In genomic region chr19:18662972-18663732, GRCh38 we compare ENCODE assay signal across 18 cellular contexts. TPM values are rescaled to one million over a fixed set of nuclear protein-coding genes. Genes with fewer than 3 reads are reported as not detected.
DNase-seq lines count a peak whose midpoint lies in the region; ATAC-seq and TF ChIP-seq lines count a peak whose summit lies in the region.
"Had no signal": no experiment of that assay in that cellular context is flagged by ENCODE, and none has a peak within 500 bp of the region (broad histone marks: within the 10 kb centered on the region; RNA-seq: fewer than 3 reads in every experiment).

No MANE protein-coding gene starts in this region.

- no peak overlapping the region for H2AFZ ChIP-seq in neuronal stem cell (ENCODE audit: low read length)
- H2AFZ ChIP-seq in Karpas-422 (ENCODE audit: low read length) = no peak overlapping the region

- peaks cover 4% of the 10 kb centered on the region for H3K79me1 ChIP-seq in neuronal stem cell (ENCODE audit: low read depth, low read length)

- H3K27me3 ChIP-seq in right atrium auricular region (no peaks in the 10 kb centered on the region), neuronal stem cell (ENCODE audit: control insufficient read depth in 3 of 3, insufficient read depth in 3 of 3, low read depth in 1 of 3, low read length in 3 of 3) (no peaks in the 10 kb centered on the region), Karpas-422 (ENCODE audit: low read length) (no peaks in the 10 kb centered on the region)
- H3K27me3 ChIP-seq: colonic mucosa, thyroid gland had no signal

- H3K4me3 ChIP-seq in right atrium auricular region = no peak overlapping the region
- peak overlapping the region; percentile 22 for H3K4me3 ChIP-seq in coronary artery
- peak overlapping the region in 1 of 2 donors; percentile 39 for H3K4me3 ChIP-seq in neuronal stem cell (ENCODE audit: low read length in 2 of 2)
- no peak overlapping the region for H3K4me3 ChIP-seq in Karpas-422 (ENCODE audit: low read length)
- H3K4me3 ChIP-seq: colonic mucosa, thyroid gland had no signal

- H3K4me2 ChIP-seq in neuronal stem cell (ENCODE audit: insufficient read depth, low read length, poor library complexity, severe bottlenecking) (peak overlapping the region; percentile 13), Karpas-422 (ENCODE audit: low read depth, low read length, poor library complexity, severe bottlenecking) (no peak overlapping the region)

- H4K20me1 ChIP-seq in Karpas-422 (ENCODE audit: insufficient read depth, low read depth, low read length) = peaks cover 18% of the 10 kb centered on the region; the same call in 1 of the 2 replicates

- H3K9me3 ChIP-seq in right atrium auricular region (no peaks in the 10 kb centered on the region), neuronal stem cell (replicated peaks in 1 of 2; ENCODE audit: control insufficient read depth in 2 of 2, insufficient read depth in 1 of 2, low read depth in 1 of 2, low read length in 2 of 2) (peaks cover 0 to 2% of the 10 kb centered on the region in 2 donors), Karpas-422 (ENCODE audit: low read length) (no peaks in the 10 kb centered on the region)
- H3K9me3 ChIP-seq: colonic mucosa, thyroid gland had no signal

- no peak overlapping the region for H3K23ac ChIP-seq in neuronal stem cell (ENCODE audit: low read depth, low read length, poor library complexity)

- ATAC-seq in left ventricle myocardium superior = no peak
- ATAC-seq: right cardiac atrium had no signal

- H3K9ac ChIP-seq in neuronal stem cell (ENCODE audit: low read depth, low read length, poor library complexity) (no peak overlapping the region), Karpas-422 (ENCODE audit: low read length) (no peak overlapping the region)

- peak overlapping the region; percentile 35 for H2BK120ac ChIP-seq in neuronal stem cell (ENCODE audit: low read depth, low read length)

- H2BK12ac ChIP-seq in neuronal stem cell (ENCODE audit: low read length) = no peak overlapping the region

- peaks cover 7% of the 10 kb centered on the region for H3K36me3 ChIP-seq in right atrium auricular region
- peaks cover 7 to 22% of the 10 kb centered on the region in 2 donors for H3K36me3 ChIP-seq in neuronal stem cell (replicated peaks in 1 of 2; ENCODE audit: control insufficient read depth in 2 of 2, insufficient read depth in 2 of 2, low read length in 2 of 2)
- peaks cover 4% of the 10 kb centered on the region; the same call in 1 of the 2 replicates for H3K36me3 ChIP-seq in Karpas-422 (ENCODE audit: insufficient read depth, low read length)
- H3K36me3 ChIP-seq: colonic mucosa had no signal

- H3K4ac ChIP-seq in neuronal stem cell (ENCODE audit: low read length) = no peak overlapping the region

- no peak overlapping the region for H4K8ac ChIP-seq in neuronal stem cell (ENCODE audit: low read depth, low read length)

- peak overlapping the region; percentile 5 for H3K18ac ChIP-seq in neuronal stem cell (ENCODE audit: low read length)

- no peaks in the 10 kb centered on the region for H3K9me2 ChIP-seq in Karpas-422 (replicated peaks; ENCODE audit: insufficient read depth, low read length)

- WGBS in neuronal stem cell (ENCODE audit: extremely low coverage in 2 of 2, insufficient read length in 2 of 2, insufficient replicate concordance in 1 of 2), 2 donors = no CpG with 5 or more reads among the region's 15 CpGs

- H4K91ac ChIP-seq in neuronal stem cell (ENCODE audit: low read depth, low read length, poor library complexity) = no peak overlapping the region

- H3K79me2 ChIP-seq in Karpas-422 (ENCODE audit: low read length) = no peaks in the 10 kb centered on the region

- H2BK5ac ChIP-seq in neuronal stem cell (ENCODE audit: low read length) = no peak overlapping the region

- H2BK15ac ChIP-seq in neuronal stem cell (ENCODE audit: low read length) = no peak overlapping the region

- peaks cover 0 to 60% of the 10 kb centered on the region in 2 donors for H3K4me1 ChIP-seq in right atrium auricular region
- H3K4me1 ChIP-seq in neuronal stem cell (ENCODE audit: control insufficient read depth in 2 of 2, insufficient read depth in 1 of 2, low read depth in 1 of 2, low read length in 2 of 2) = peaks cover 12 to 21% of the 10 kb centered on the region in 2 donors
- peaks cover 64% of the 10 kb centered on the region for H3K4me1 ChIP-seq in Karpas-422 (ENCODE audit: low read length)
- H3K4me1 ChIP-seq: colonic mucosa had no signal

- TF ChIP-seq CTCF in right atrium auricular region (IDR thresholded peaks at IDR 0.05) (no peak), coronary artery (IDR thresholded peaks at IDR 0.05) (no peak)

- peak overlapping the region; percentile 41 for H2AK5ac ChIP-seq in neuronal stem cell (ENCODE audit: low read depth, low read length)

- H3K27ac ChIP-seq in right atrium auricular region = peak overlapping the region; percentile 21 to 35
- peak overlapping the region; percentile 98 for H3K27ac ChIP-seq in coronary artery
- H3K27ac ChIP-seq in neuronal stem cell (replicated peaks; ENCODE audit: low read length) = no peak overlapping the region
- no peak overlapping the region for H3K27ac ChIP-seq in Karpas-422 (ENCODE audit: low read length)
- H3K27ac ChIP-seq: colonic mucosa had no signal

- DNase-seq in right atrium auricular region (ENCODE audit: low spot score) = no peak
- DNase-seq in left ventricle myocardium superior = no peak
- peak; percentile 93 for DNase-seq in coronary artery (ENCODE audit: low spot score)
- no peak for DNase-seq in neuronal stem cell (ENCODE audit: low spot score)
- no peak for DNase-seq in Karpas-422
- no peak for DNase-seq in A172 (ENCODE audit: low spot score)
- DNase-seq in NCI-H1417 (lab: John Stamatoyannopoulos, UW) = no peak
- DNase-seq in activated effector memory CD4-positive, alpha-beta T cell treated with anti-CD3 and anti-CD28 coated beads, Interleukin-2, amount 50 U/mL, for 16 hours = no peak
- DNase-seq: 8988T; colonic mucosa; immature natural killer cell; NCI-H1436 treated with DMSO at 0.1 percent for 48 hours; NCI-H345; NK-92 treated with Interleukin-12 subunit alpha and Interleukin-12 subunit beta, amount 100 ng/mL, for 24 hours; thyroid gland had no signal

- intact Hi-C loops in left ventricle myocardium superior (cut with micrococcal nuclease) = no loop called here

- H3K14ac ChIP-seq in neuronal stem cell (ENCODE audit: low read length) = no peak overlapping the region

RNA-seq across cellular contexts. Expression of gene CRTC1, which starts 20.3 kb away (rescaled TPM):
- total RNA-seq in right atrium auricular region (1 to 10 TPM; 4.0 to 5.8 TPM), left ventricle myocardium superior (10.3 TPM)
- 17.4 TPM for polyA plus RNA-seq in neuronal stem cell (2013, experiment 1 of 2)
- polyA plus RNA-seq in neuronal stem cell (2013, experiment 2 of 2) = 17.8 TPM
- total RNA-seq in Karpas-422 (2014; rRNA removed; shearing (Covaris generic); ENCODE audit: low replicate concordance) = 3.7 and 5.5 TPM in 2 replicates
- 0.98 and 1.4 TPM in 2 replicates for total RNA-seq in A172 (2014; rRNA removed; shearing (Covaris generic))

RNA-seq across cellular contexts. Expression of gene KLHL26, which starts 26.3 kb away (rescaled TPM):
- 10 to 100 TPM in 1 of 2 donors, 1 to 10 TPM in 1; 5.7 to 11.3 TPM for total RNA-seq in right atrium auricular region
- 5.8 TPM for total RNA-seq in left ventricle myocardium superior
- 3.8 TPM for polyA plus RNA-seq in neuronal stem cell (2013, experiment 1 of 2)
- 4.4 TPM for polyA plus RNA-seq in neuronal stem cell (2013, experiment 2 of 2)
- total RNA-seq in Karpas-422 (2014; rRNA removed; shearing (Covaris generic); ENCODE audit: low replicate concordance) = 3.7 and 4.0 TPM in 2 replicates
- total RNA-seq in A172 (2014; rRNA removed; shearing (Covaris generic)) = 2.5 and 5.3 TPM in 2 replicates

RNA-seq across cellular contexts. Expression of gene TMEM59L, which starts 50.5 kb away (rescaled TPM):
- total RNA-seq in right atrium auricular region (1 to 10 TPM; 2.2 to 3.0 TPM), left ventricle myocardium superior (1.5 TPM)
- 7.1 TPM for polyA plus RNA-seq in neuronal stem cell (2013, experiment 1 of 2)
- polyA plus RNA-seq in neuronal stem cell (2013, experiment 2 of 2) = 6.4 TPM
- total RNA-seq in Karpas-422 (2014; rRNA removed; shearing (Covaris generic); ENCODE audit: low replicate concordance) = 0.43 and 2.5 TPM in 2 replicates
- total RNA-seq in A172 (2014; rRNA removed; shearing (Covaris generic)) = 5.2 and 5.4 TPM in 2 replicates
- total RNA-seq: lung microvascular endothelial cell had no signal
- polyA plus RNA-seq: immature natural killer cell had no signal

RNA-seq across cellular contexts. Expression of gene CRLF1, which starts 56.6 kb away (rescaled TPM):
- total RNA-seq in right atrium auricular region = 10 to 100 TPM; 71.8 to 73.9 TPM
- total RNA-seq in left ventricle myocardium superior = 21.4 TPM
- polyA plus RNA-seq in neuronal stem cell (2013, experiment 1 of 2) = 0.24 TPM
- polyA plus RNA-seq in neuronal stem cell (2013, experiment 2 of 2) = 0.33 TPM
- total RNA-seq in Karpas-422 (2014; rRNA removed; shearing (Covaris generic); ENCODE audit: low replicate concordance) = 3.0 TPM in 1 of 2 replicates, not detected in the other
- 29.3 and 55.9 TPM in 2 replicates for total RNA-seq in A172 (2014; rRNA removed; shearing (Covaris generic))
- total RNA-seq: glomerular endothelial cell, lung microvascular endothelial cell had no signal

Comparison
In these comparisons a context has a peak if more than half of its experiments do, and no peak if none do; other contexts are left out.
1. H3K27ac ChIP-seq: peak in right atrium auricular region (2 of 2) and coronary artery (2 of 2); none in neuronal stem cell (single experiment) and Karpas-422 (single experiment).